Comparison of ENCODE assay signal across 9 cellular contexts in genomic region chr2:36461039-36461681, GRCh38.
DNase-seq lines count a peak whose midpoint lies in the region; ATAC-seq and TF ChIP-seq lines count a peak whose summit lies in the region.
"Had no signal": no experiment of that assay in that cellular context is flagged by ENCODE, and none has a peak within 500 bp of the region (broad histone marks: within the 10 kb centered on the region; RNA-seq: fewer than 3 reads in every experiment).

No MANE protein-coding gene starts in this region.

- no peaks in the 10 kb centered on the region for H3K27me3 ChIP-seq in gastroesophageal sphincter

- WGBS in gastroesophageal sphincter (ENCODE audit: low coverage in 1 of 2), 2 donors: 19 to 25% methylated on average over 4 of the region's 4 CpGs

- intact Hi-C loops in activated T-helper 2 cell treated with anti-CD3 and anti-CD28 coated beads, Interferon-gamma antibody, Interleukin-2, Interleukin-4, amounts not matched to agents 10 μg/mL and 5 μg/mL and 100 μg/mL, durations not matched to agents 14 hours and 24 hours and 36 hours (cut with micrococcal nuclease): loop anchor here (2.0 kb wide), 1 partner anchor 104 kb away; no protein-coding TSS in a partner anchor

- no peak for TF ChIP-seq CTCF in gastroesophageal sphincter (IDR thresholded peaks at IDR 0.05)

- no peaks in the 10 kb centered on the region for H3K9me3 ChIP-seq in gastroesophageal sphincter

- TF ChIP-seq EP300 in gastroesophageal sphincter (IDR thresholded peaks at IDR 0.05): no peak

- ATAC-seq in GM21786 (IDR thresholded peaks at IDR 0.05; ENCODE audit: unreplicated experiment) (peak; percentile 75), gastroesophageal sphincter (peak; percentile 83)

- H3K27ac Mint-ChIP-seq in activated T-helper 2 cell treated with anti-CD3 and anti-CD28 coated beads, Interferon-gamma antibody, Interleukin-2, Interleukin-4, amounts not matched to agents 10 μg/mL and 5 μg/mL and 100 μg/mL, durations not matched to agents 14 hours and 24 hours and 36 hours: no peak overlapping the region
- H3K27ac Mint-ChIP-seq: memory B cell had no signal

- H3K4me3 Mint-ChIP-seq in activated T-helper 2 cell treated with anti-CD3 and anti-CD28 coated beads, Interferon-gamma antibody, Interleukin-2, Interleukin-4, amounts not matched to agents 10 μg/mL and 5 μg/mL and 100 μg/mL, durations not matched to agents 14 hours and 24 hours and 36 hours (ENCODE audit: low read depth): no peak overlapping the region
- H3K4me3 Mint-ChIP-seq: memory B cell had no signal

- H3K36me3 ChIP-seq in gastroesophageal sphincter: peaks cover 0 to 35% of the 10 kb centered on the region in 2 donors

- TF ChIP-seq POLR2A in gastroesophageal sphincter (IDR thresholded peaks at IDR 0.05): no peak

- H3K27me3 Mint-ChIP-seq in activated T-helper 2 cell treated with anti-CD3 and anti-CD28 coated beads, Interferon-gamma antibody, Interleukin-2, Interleukin-4, amounts not matched to agents 10 μg/mL and 5 μg/mL and 100 μg/mL, durations not matched to agents 14 hours and 24 hours and 36 hours (ENCODE audit: low read depth): peaks cover 1% of the 10 kb centered on the region

- H3K9me3 Mint-ChIP-seq in activated T-helper 2 cell treated with anti-CD3 and anti-CD28 coated beads, Interferon-gamma antibody, Interleukin-2, Interleukin-4, amounts not matched to agents 10 μg/mL and 5 μg/mL and 100 μg/mL, durations not matched to agents 14 hours and 24 hours and 36 hours: no peaks in the 10 kb centered on the region
- H3K9me3 Mint-ChIP-seq: memory B cell had no signal

- H3K4me3 ChIP-seq in gastroesophageal sphincter: no peak overlapping the region

- H3K4me1 Mint-ChIP-seq in activated T-helper 2 cell treated with anti-CD3 and anti-CD28 coated beads, Interferon-gamma antibody, Interleukin-2, Interleukin-4, amounts not matched to agents 10 μg/mL and 5 μg/mL and 100 μg/mL, durations not matched to agents 14 hours and 24 hours and 36 hours (ENCODE audit: low read depth): peaks cover 1% of the 10 kb centered on the region
- H3K4me1 Mint-ChIP-seq: memory B cell had no signal

- H3K4me1 ChIP-seq in gastroesophageal sphincter: peaks cover 11 to 69% (median 26%) of the 10 kb centered on the region in 3 donors

- H3K36me3 Mint-ChIP-seq in activated T-helper 2 cell treated with anti-CD3 and anti-CD28 coated beads, Interferon-gamma antibody, Interleukin-2, Interleukin-4, amounts not matched to agents 10 μg/mL and 5 μg/mL and 100 μg/mL, durations not matched to agents 14 hours and 24 hours and 36 hours (ENCODE audit: low read depth): no peaks in the 10 kb centered on the region

- DNase-seq in DMS53 (lab: John Stamatoyannopoulos, UW) (peak; percentile 45), RPMI8226 (peak; percentile 20), stromal cell of bone marrow (ENCODE audit: low read depth) (peak; percentile 57), NCI-H748 treated with DMSO at 0.1 percent for 48 hours (lab: John Stamatoyannopoulos, UW) (no peak)
- DNase-seq in activated T-helper 2 cell treated with anti-CD3 and anti-CD28 coated beads, Interferon-gamma antibody, Interleukin-2, Interleukin-4, amounts not matched to agents 10 μg/mL and 5 μg/mL and 100 μg/mL, durations not matched to agents 14 hours and 24 hours and 36 hours (ENCODE audit: low spot score): no peak
- no peak for DNase-seq in stimulated activated CD4-positive, alpha-beta T cell treated with anti-CD3 and anti-CD28 coated beads, Interleukin-1b, Interleukin-23, amount 100 ng/mL, for 48 hours

- peak overlapping the region; percentile 71 to 81 (median 76) for H3K27ac ChIP-seq in gastroesophageal sphincter

Comparison
In these comparisons a context has a peak if more than half of its experiments do, and no peak if none do; other contexts are left out.
1. DNase-seq: peak in DMS53 (single experiment), RPMI8226 (single experiment) and stromal cell of bone marrow (single experiment); none in NCI-H748 treated with DMSO at 0.1 percent for 48 hours (single experiment), activated T-helper 2 cell treated with anti-CD3 and anti-CD28 coated beads, Interferon-gamma antibody, Interleukin-2, Interleukin-4, amounts not matched to agents 10 μg/mL and 5 μg/mL and 100 μg/mL, durations not matched to agents 14 hours and 24 hours and 36 hours (single experiment) and stimulated activated CD4-positive, alpha-beta T cell treated with anti-CD3 and anti-CD28 coated beads, Interleukin-1b, Interleukin-23, amount 100 ng/mL, for 48 hours (single experiment).